ENCODE assay signal across 8 cellular contexts in the genomic region with DNA sequence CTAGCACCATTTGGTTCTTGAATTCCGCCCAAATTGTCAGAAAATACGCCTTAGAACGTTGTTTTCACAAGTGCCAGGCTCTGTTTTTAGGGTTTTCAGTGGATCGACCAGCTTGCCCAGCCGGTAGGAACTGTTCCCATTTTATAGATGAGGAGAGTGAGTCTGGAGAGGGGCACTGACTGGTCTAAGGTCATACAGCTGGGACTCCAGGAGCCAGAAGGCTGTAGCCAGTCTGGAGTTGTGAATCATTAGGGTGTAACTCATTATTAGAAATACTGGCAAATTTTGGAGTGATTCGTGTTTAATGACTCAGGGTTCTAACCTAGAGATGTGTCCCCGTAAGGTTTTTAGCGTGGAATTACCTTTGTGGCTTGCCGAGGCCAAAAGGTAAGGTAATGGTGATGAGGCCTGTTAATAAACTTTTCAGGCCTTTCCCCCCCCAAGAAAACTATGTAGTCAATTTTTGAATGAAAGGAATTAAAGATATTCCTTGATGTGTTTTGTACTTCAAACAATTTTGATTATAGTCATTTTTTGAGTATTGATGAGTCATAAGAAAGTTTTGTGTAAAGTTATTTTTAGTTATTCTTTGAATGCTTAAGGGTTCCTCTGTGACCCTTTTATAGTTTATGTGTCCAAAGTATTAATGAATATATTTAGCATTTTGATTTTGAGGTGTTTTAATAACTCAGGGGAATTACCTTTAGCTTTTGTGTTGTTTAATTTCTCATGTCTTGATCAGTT. TPM values are rescaled to one million over a fixed set of nuclear protein-coding genes. Genes with fewer than 3 reads are reported as not detected.
DNase-seq lines count a peak whose midpoint lies in the region; ATAC-seq and TF ChIP-seq lines count a peak whose summit lies in the region.

No MANE protein-coding gene starts in this region.

- no peaks in the 10 kb centered on the region for H3F3A ChIP-seq in neural cell (ENCODE audit: insufficient read depth, low read length, poor library complexity, severe bottlenecking)

- H3K4me2 ChIP-seq in OCI-LY3 (ENCODE audit: low read length), result peak overlapping the region; percentile 93
- H3K4me2 ChIP-seq in neural cell (ENCODE audit: low read length), result peak overlapping the region; percentile 76

- in situ Hi-C loops in GM13977 (cut with MboI; ENCODE audit: low pct_unique_long_range_greater_than_20kb, low sequenced_read_pairs, unreplicated experiment), result no loop called here

- no peak for TF ChIP-seq EP300 in neural cell (conservative IDR thresholded peaks at IDR 0.05; ENCODE audit: poor library complexity, severe bottlenecking)

- no peak overlapping the region for H2AFZ ChIP-seq in OCI-LY3 (ENCODE audit: low read depth, low read length)
- H2AFZ ChIP-seq in neural cell (ENCODE audit: low read depth, low read length), result no peak overlapping the region

- ATAC-seq in GM21367 (IDR thresholded peaks at IDR 0.05; ENCODE audit: unreplicated experiment), result no peak

- H3K4me3 ChIP-seq in GM12875 (ENCODE audit: low read depth, low read length) (peak overlapping the region; percentile 98), OCI-LY3 (ENCODE audit: low read length) (peak overlapping the region; percentile 96), dorsolateral prefrontal cortex (peak overlapping the region; percentile 23 to 99 (median 92)), neural cell (ENCODE audit: low read length) (peak overlapping the region; percentile 69)

- no peak for TF ChIP-seq RAD21 in neural cell (conservative IDR thresholded peaks at IDR 0.05)

- peaks cover 59% of the 10 kb centered on the region for H4K20me1 ChIP-seq in OCI-LY3 (ENCODE audit: insufficient read depth, low read length)
- peaks cover 34% of the 10 kb centered on the region for H4K20me1 ChIP-seq in neural cell (ENCODE audit: insufficient read depth)

- H3K9ac ChIP-seq in OCI-LY3 (ENCODE audit: low read length) (peak overlapping the region; percentile 89), neural cell (ENCODE audit: low read length) (peak overlapping the region; percentile 96)

- TF ChIP-seq CTCF in GM12875 (IDR thresholded peaks at IDR 0.05; ENCODE audit: borderline replicate concordance, insufficient read depth, low read depth, low read length) (no peak), OCI-LY3 (IDR thresholded peaks at IDR 0.05; ENCODE audit: low read depth, low read length) (no peak), dorsolateral prefrontal cortex (IDR thresholded peaks at IDR 0.05 in 54 of 56, conservative IDR thresholded peaks at IDR 0.05 in 2 of 56; ENCODE audit: low read depth in 1 of 56, partially characterized antibody in 56 of 56) (no peak), neural cell (IDR thresholded peaks at IDR 0.05; ENCODE audit: poor library complexity, severe bottlenecking) (no peak), GM13977 (IDR thresholded peaks at IDR 0.05; ENCODE audit: extremely low read depth, insufficient read depth, missing control alignments) (no peak)

- H3K27ac ChIP-seq in OCI-LY3 (ENCODE audit: low read length), result peak overlapping the region; percentile 40
- peak overlapping the region in 56 of 59 donors; percentile 56 to 100 (median 100) for H3K27ac ChIP-seq in dorsolateral prefrontal cortex
- H3K27ac ChIP-seq in neural cell (ENCODE audit: low read length), result peak overlapping the region; percentile 81

- peaks cover 35% of the 10 kb centered on the region for H3K4me1 ChIP-seq in OCI-LY3 (ENCODE audit: low read length)

- H3K36me3 ChIP-seq in OCI-LY3 (replicated peaks; ENCODE audit: low read depth, low read length), result no peaks in the 10 kb centered on the region
- no peaks in the 10 kb centered on the region for H3K36me3 ChIP-seq in neural cell (ENCODE audit: insufficient read depth, low read length)

- no peaks in the 10 kb centered on the region for H3K9me3 ChIP-seq in OCI-LY3 (ENCODE audit: insufficient read depth, low read length)
- no peaks in the 10 kb centered on the region for H3K9me3 ChIP-seq in neural cell (ENCODE audit: low read length)

- H3K27me3 ChIP-seq in OCI-LY3 (ENCODE audit: low read depth, low read length) (no peaks in the 10 kb centered on the region), dorsolateral prefrontal cortex (no peaks in the 10 kb centered on the region), neural cell (ENCODE audit: insufficient read depth, low read depth, low read length) (no peaks in the 10 kb centered on the region)

- H3K79me2 ChIP-seq in OCI-LY3 (ENCODE audit: low read length) (peaks cover 76% of the 10 kb centered on the region), neural cell (replicated peaks; ENCODE audit: insufficient read depth, low read length) (peaks cover 60% of the 10 kb centered on the region)

- intact Hi-C loops in dorsolateral prefrontal cortex (cut with DNase I), result loop anchor here (5.0 kb wide), 4 partner anchors 89 to 296 kb away; partner anchors contain the start of genes PIGP (in 1 of the 2) and TTC3 (in 1 of the 2)

- DNase-seq in dorsolateral prefrontal cortex (no peak), GM13977 (ENCODE audit: low spot score) (no peak), GDM1 (lab: John Stamatoyannopoulos, UW) (no peak)
- no peak for DNase-seq in activated CD8-positive, alpha-beta memory T cell treated with anti-CD3 and anti-CD28 coated beads for 24 hours

- no peaks in the 10 kb centered on the region for H3K9me2 ChIP-seq in neural cell (ENCODE audit: insufficient read depth, low read length)

TF ChIP-seq in neural cell, 6 proteins besides CTCF, POLR2A, EP300 and RAD21:
- TF ChIP-seq POLR2AphosphoS5 (IDR thresholded peaks at IDR 0.05) (no peak), EZH2 (IDR thresholded peaks at IDR 0.05; ENCODE audit: borderline replicate concordance, insufficient read depth, low read length, poor library complexity, severe bottlenecking) (no peak), MXI1 (conservative IDR thresholded peaks at IDR 0.05; ENCODE audit: poor library complexity, severe bottlenecking) (no peak), TAF1 (IDR thresholded peaks at IDR 0.05; ENCODE audit: low read depth) (no peak), REST (IDR thresholded peaks at IDR 0.05; ENCODE audit: borderline replicate concordance) (no peak), SMC3 (conservative IDR thresholded peaks at IDR 0.05; ENCODE audit: poor library complexity) (no peak)

RNA-seq across cellular contexts. Expression of gene DYRK1A, which starts 2.1 kb away (rescaled TPM):
- 100 to 1,000 TPM in 43 of 120 experiments, 10 to 100 TPM in 77; 72.3 to 147 (median 97.5) TPM for total RNA-seq in dorsolateral prefrontal cortex
- 87.7 and 94.8 TPM in 2 replicates for polyA plus RNA-seq in neural cell
- 211 and 221 TPM in 2 replicates for polyA minus RNA-seq in neural cell

Comparison
In these comparisons a context has a peak if more than half of its experiments do, and no peak if none do; other contexts are left out.
1. H3K27ac ChIP-seq: peak in every context shown above with its lines; median percentile 100 in dorsolateral prefrontal cortex; 81 in neural cell; 40 in OCI-LY3.